Comparison of ENCODE assay signal across 15 cellular contexts in genomic region chrX:45765281-45765680, GRCh38.
DNase-seq lines count a peak whose midpoint lies in the region; ATAC-seq and TF ChIP-seq lines count a peak whose summit lies in the region.
"Had no signal": no experiment of that assay in that cellular context is flagged by ENCODE, and none has a peak within 500 bp of the region (broad histone marks: within the 10 kb centered on the region; RNA-seq: fewer than 3 reads in every experiment).

No MANE protein-coding gene starts in this region.

- no peaks in the 10 kb centered on the region for H3K36me3 ChIP-seq in lower lobe of right lung
- H3K36me3 ChIP-seq in prostate gland, result no peaks in the 10 kb centered on the region
- H3K36me3 ChIP-seq: esophagus muscularis mucosa had no signal

- H3K27ac Mint-ChIP-seq in HFFc6, result peak overlapping the region; percentile 99
- H3K27ac Mint-ChIP-seq in activated naive CD8-positive, alpha-beta T cell treated with anti-CD3 and anti-CD28 coated beads for 36 hours, result peak overlapping the region; percentile 45
- H3K27ac Mint-ChIP-seq: nephron had no signal

- intact Hi-C loops in lower lobe of right lung (cut with DNase I) (no loop called here), prostate gland (cut with DNase I) (no loop called here)

- peaks cover 43% of the 10 kb centered on the region for H3K4me1 Mint-ChIP-seq in HFFc6 (ENCODE audit: low read depth)
- peaks cover 45% of the 10 kb centered on the region for H3K4me1 Mint-ChIP-seq in activated naive CD8-positive, alpha-beta T cell treated with anti-CD3 and anti-CD28 coated beads for 36 hours

- H3K4me3 ChIP-seq in lower lobe of right lung (peak overlapping the region; percentile 14), prostate gland (no peak overlapping the region)
- H3K4me3 ChIP-seq: esophagus muscularis mucosa, SJSA1 had no signal

- DNase-seq in HFFc6 (no peak), lower lobe of right lung (no peak), GF-D8 (lab: John Stamatoyannopoulos, UW) (no peak), prostate gland (ENCODE audit: low spot score) (no peak), dedifferentiated amniotic fluid mesenchymal stem cell (ENCODE audit: extremely low spot score) (no peak)
- DNase-seq in activated naive CD8-positive, alpha-beta T cell treated with anti-CD3 and anti-CD28 coated beads for 36 hours, result no peak
- DNase-seq: activated CD4-positive, alpha-beta T cell treated with anti-CD3 and anti-CD28 coated beads for 48 hours; anterior cingulate cortex; NCI-H1092 treated with DMSO at 0.1 percent for 48 hours; NCI-H510A had no signal

- ATAC-seq in lower lobe of right lung (no peak), GM21786 (IDR thresholded peaks at IDR 0.05; ENCODE audit: unreplicated experiment) (no peak)

- no peak for TF ChIP-seq CTCF in C4-2B (conservative IDR thresholded peaks at IDR 0.05)
- no peak for TF ChIP-seq CTCF in HFFc6 (IDR thresholded peaks at IDR 0.05)
- TF ChIP-seq CTCF in lower lobe of right lung (IDR thresholded peaks at IDR 0.05), result no peak
- no peak for TF ChIP-seq CTCF in prostate gland (IDR thresholded peaks at IDR 0.05)

- 18% methylated on average over 1 of the region's 1 CpG for WGBS in prostate gland

- H3K4me1 ChIP-seq in lower lobe of right lung, result peaks cover 15% of the 10 kb centered on the region
- H3K4me1 ChIP-seq in prostate gland (replicated peaks), result no peaks in the 10 kb centered on the region

- peak overlapping the region; percentile 97 for H3K4me3 Mint-ChIP-seq in HFFc6
- H3K4me3 Mint-ChIP-seq in activated naive CD8-positive, alpha-beta T cell treated with anti-CD3 and anti-CD28 coated beads for 36 hours, result peak overlapping the region; percentile 77
- H3K4me3 Mint-ChIP-seq: nephron had no signal

- H3K27me3 ChIP-seq in lower lobe of right lung (ENCODE audit: low read depth) (no peaks in the 10 kb centered on the region), prostate gland (replicated peaks; ENCODE audit: insufficient read depth) (no peaks in the 10 kb centered on the region)
- H3K27me3 ChIP-seq: esophagus muscularis mucosa, SJSA1 had no signal

- H3K36me3 Mint-ChIP-seq in HFFc6 (ENCODE audit: low read depth), result peaks cover 87% of the 10 kb centered on the region
- peaks cover 64% of the 10 kb centered on the region for H3K36me3 Mint-ChIP-seq in activated naive CD8-positive, alpha-beta T cell treated with anti-CD3 and anti-CD28 coated beads for 36 hours

- H3K9me3 ChIP-seq in lower lobe of right lung (no peaks in the 10 kb centered on the region), prostate gland (no peaks in the 10 kb centered on the region)
- H3K9me3 ChIP-seq: esophagus muscularis mucosa, SJSA1 had no signal

- H3K27me3 Mint-ChIP-seq in HFFc6 (ENCODE audit: insufficient read depth), result peaks cover 41% of the 10 kb centered on the region
- H3K27me3 Mint-ChIP-seq in activated naive CD8-positive, alpha-beta T cell treated with anti-CD3 and anti-CD28 coated beads for 36 hours, result no peaks in the 10 kb centered on the region

- peaks cover 28% of the 10 kb centered on the region for H3K9me3 Mint-ChIP-seq in HFFc6
- no peaks in the 10 kb centered on the region for H3K9me3 Mint-ChIP-seq in activated naive CD8-positive, alpha-beta T cell treated with anti-CD3 and anti-CD28 coated beads for 36 hours
- H3K9me3 Mint-ChIP-seq: nephron had no signal

- H3K27ac ChIP-seq in C4-2B (peak overlapping the region; percentile 24; the same call in 1 of the 2 replicates), lower lobe of right lung (no peak overlapping the region), prostate gland (no peak overlapping the region)
- H3K27ac ChIP-seq: esophagus muscularis mucosa had no signal

- TF ChIP-seq POLR2A in prostate gland (IDR thresholded peaks at IDR 0.05), result no peak
